In genomic region chr2:223847410-223847809, GRCh38 we compare ENCODE assay signal across 25 cellular contexts.
"Had no signal": no experiment of that assay in that cellular context is flagged by ENCODE, and none has a peak within 500 bp of the region (broad histone marks: within the 10 kb centered on the region; RNA-seq: fewer than 3 reads in every experiment).

No MANE protein-coding gene starts in this region.

- H3K27me3 ChIP-seq: MG63 had no signal

- DNase-seq: activated CD4-positive, alpha-beta T cell treated with anti-CD3 and anti-CD28 coated beads, Interleukin-2, amount 10 ng/mL, durations not matched to agents 24 days and 14 days; activated CD4-positive, alpha-beta T cell treated with anti-CD3 and anti-CD28 coated beads, Interleukin-2, amount 50 U/mL, for 48 hours; activated CD8-positive, alpha-beta memory T cell treated with anti-CD3 and anti-CD28 coated beads for 24 hours; activated CD8-positive, alpha-beta memory T cell treated with anti-CD3 and anti-CD28 coated beads, Interleukin-2, amount 10 ng/mL, durations not matched to agents 7 days and 5 days; activated CD8-positive, alpha-beta memory T cell treated with anti-CD3 and anti-CD28 coated beads, Interleukin-2, amount 50 U/mL, for 48 hours; activated effector memory CD4-positive, alpha-beta T cell treated with Interleukin-2 at 50 U/mL for 16 hours; activated naive CD4-positive, alpha-beta T cell treated with anti-CD3 and anti-CD28 coated beads, Interleukin-2, amount 10 ng/mL, durations not matched to agents 7 days and 5 days; activated T-cell treated with anti-CD3 and anti-CD28 coated beads, Interleukin-2, amount 50 U/mL, for 48 hours; amniotic stem cell; aorta; Karpas-422; KBM-7; MG63; NCI-H1048; NCI-H1105 treated with DMSO at 0.1 percent for 48 hours; NCI-H1436; NCI-H1694 treated with DMSO at 0.1 percent for 48 hours; NCI-H2029; NCI-H345; NCI-H524 treated with DMSO at 0.1 percent for 48 hours; NCI-H748 treated with DMSO at 0.1 percent for 48 hours; NK-92 treated with Interleukin-12 subunit alpha and Interleukin-12 subunit beta, amount 100 ng/mL, for 24 hours; PC-3; Right ventricle myocardium superior had no signal

- ATAC-seq: activated CD8-positive, alpha-beta memory T cell treated with anti-CD3 and anti-CD28 coated beads, Interleukin-2, amount 10 ng/mL, durations not matched to agents 7 days and 5 days had no signal

- H3K27ac ChIP-seq: RWPE1 had no signal

- H3K4me3 ChIP-seq: MG63 had no signal
